In genomic region chr2:98258906-98259305, GRCh38 we compare ENCODE assay signal across 8 cellular contexts.
"Had no signal": no experiment of that assay in that cellular context is flagged by ENCODE, and none has a peak within 500 bp of the region (broad histone marks: within the 10 kb centered on the region; RNA-seq: fewer than 3 reads in every experiment).

No MANE protein-coding gene starts in this region.

- H3K27ac ChIP-seq: GM23248, HL-60 had no signal

- H3K9ac ChIP-seq: GM23248 had no signal

- H3K4me1 ChIP-seq: HAP-1 had no signal

- H2AFZ ChIP-seq: GM23248 had no signal

- ATAC-seq: HCT116, HepG2 had no signal

- DNase-seq: GM23248, GOT3, H7, KBM-7 had no signal

- H3K36me3 ChIP-seq: HAP-1 had no signal

- H3K4me3 ChIP-seq: GM23248, HAP-1 had no signal
